14 cellular contexts compared by ENCODE assay signal in the genomic region with DNA sequence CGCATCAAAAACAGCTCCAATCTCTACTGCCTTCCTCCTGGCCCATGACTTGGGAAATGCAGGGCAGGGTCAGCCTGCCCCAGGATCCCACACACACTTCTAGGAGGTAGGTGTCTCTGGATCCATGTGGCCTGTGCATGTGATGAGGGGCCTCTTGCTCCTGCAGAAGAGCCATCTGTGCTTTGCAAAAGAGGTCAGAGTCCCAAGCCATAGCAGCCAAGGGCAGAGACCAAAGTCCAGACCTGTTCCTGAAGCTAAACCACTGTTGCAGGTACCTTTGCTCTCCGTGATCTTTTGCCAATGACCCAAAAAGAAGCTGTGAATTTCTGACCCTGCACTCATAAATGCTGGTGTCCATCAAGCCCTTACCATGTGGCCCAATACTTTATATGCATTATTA. TPM values are rescaled to one million over a fixed set of nuclear protein-coding genes. Genes with fewer than 3 reads are reported as not detected.
DNase-seq lines count a peak whose midpoint lies in the region; ATAC-seq, FAIRE-seq and TF ChIP-seq lines count a peak whose summit lies in the region.
"Had no signal": no experiment of that assay in that cellular context is flagged by ENCODE, and none has a peak within 500 bp of the region (broad histone marks: within the 10 kb centered on the region; RNA-seq: fewer than 3 reads in every experiment).

No MANE protein-coding gene starts in this region.

- FAIRE-seq in A549 (lab: Jason Lieb, UNC) = no peak
- no peak for FAIRE-seq in HepG2 (lab: Jason Lieb, UNC)
- FAIRE-seq: H54 had no signal

- H3K27ac ChIP-seq in A549 (peak overlapping the region; percentile 40 to 82; a peak in 5 of 6 replicates), RWPE2 (ENCODE audit: poor library complexity, severe bottlenecking) (peak overlapping the region; percentile 43), HepG2 (ENCODE audit: extremely low read length, insufficient read depth, low read length) (no peak overlapping the region), prostate gland (no peak overlapping the region), SK-N-SH (ENCODE audit: low read depth in 2 of 2, low read length in 1 of 2) (no peak overlapping the region)
- H3K27ac ChIP-seq: GM23248 had no signal

- WGBS in A549 (ENCODE audit: missing lambda C conversion rate) = 88% methylated on average over 2 of the region's 2 CpGs
- WGBS in HepG2 (ENCODE audit: low lambda C conversion rate) = 48% methylated on average over 2 of the region's 2 CpGs
- 98% methylated on average over 2 of the region's 2 CpGs for WGBS in prostate gland
- 100% methylated on average over 1 of the region's 2 CpGs for WGBS in SK-N-SH (ENCODE audit: low lambda C conversion rate)

- no peaks in the 10 kb centered on the region for H3K9me2 ChIP-seq in SK-N-SH

- TF ChIP-seq RAD21 in A549 (conservative IDR thresholded peaks at IDR 0.05 in 1 of 2, IDR thresholded peaks at IDR 0.05 in 1 of 2) = no peak
- no peak for TF ChIP-seq RAD21 in HepG2 (CRISPR knock-in tag; IDR thresholded peaks at IDR 0.05)
- TF ChIP-seq RAD21 in SK-N-SH (IDR thresholded peaks at IDR 0.05; ENCODE audit: low read length) = no peak

- intact Hi-C loops in HepG2 (cut with micrococcal nuclease; ENCODE audit: unreplicated experiment) (no loop called here), prostate gland (cut with DNase I) (no loop called here)

- H3K4me3 ChIP-seq in A549 (no peak overlapping the region), RWPE2 (ENCODE audit: severe bottlenecking) (no peak overlapping the region), HepG2 (replicated peaks in 1 of 3; ENCODE audit: insufficient read depth in 1 of 3, low read depth in 2 of 3, low read length in 3 of 3) (no peak overlapping the region), prostate gland (no peak overlapping the region), SK-N-SH (ENCODE audit: low read depth in 2 of 2, low read length in 1 of 2) (no peak overlapping the region)
- H3K4me3 ChIP-seq: GM23248 had no signal

- ATAC-seq in A549 (no peak), RWPE2 (ENCODE audit: low read depth) (no peak), HepG2 (no peak)
- ATAC-seq: HCT116 had no signal

- BruUV-seq in HepG2 (replicated peaks; lab: Mats Ljungman, UMichigan) = no TSS peak

- no peak overlapping the region for H3K4me2 ChIP-seq in A549
- H3K4me2 ChIP-seq in HepG2 (ENCODE audit: low read depth, low read length) = no peak overlapping the region
- H3K4me2 ChIP-seq in SK-N-SH = no peak overlapping the region

- POLR2A ChIA-PET in A549 (lab: Yijun Ruan, JAX) (no interaction called here), HepG2 (lab: Yijun Ruan, JAX) (no interaction called here), SK-N-SH (lab: Yijun Ruan, JAX) (no interaction called here)

- H3F3A ChIP-seq in SK-N-SH (replicated peaks; ENCODE audit: insufficient read depth) = no peaks in the 10 kb centered on the region

- H3K4me1 ChIP-seq in A549 (peaks cover 46% of the 10 kb centered on the region), RWPE2 (ENCODE audit: insufficient read depth, poor library complexity, severe bottlenecking) (peaks cover 31% of the 10 kb centered on the region), HepG2 (ENCODE audit: insufficient read depth, low read length) (peaks cover 8% of the 10 kb centered on the region; the same call in 1 of the 2 replicates), prostate gland (replicated peaks) (no peaks in the 10 kb centered on the region), SK-N-SH (ENCODE audit: control insufficient read depth in 1 of 2, insufficient read depth in 2 of 2, low read depth in 1 of 2, low read length in 1 of 2) (peaks cover 5 to 13% of the 10 kb centered on the region in 2 experiments; a peak in 2 of 4 replicates)

- no peak for TF ChIP-seq POLR2A in A549 (IDR thresholded peaks at IDR 0.05; ENCODE audit: low read length)
- TF ChIP-seq POLR2A in HepG2 (IDR thresholded peaks at IDR 0.05; ENCODE audit: insufficient read depth in 1 of 2, low read depth in 2 of 2, low read length in 2 of 2) = no peak
- TF ChIP-seq POLR2A in prostate gland (IDR thresholded peaks at IDR 0.05) = no peak

- CTCF ChIA-PET in A549 (lab: Yijun Ruan, JAX) (interaction anchor here (0.7 to 2.0 kb wide), 4 partner anchors 9 to 186 kb away, joined by 3 to 5 read pairs (median 4); no protein-coding TSS in a partner anchor), HepG2 (lab: Yijun Ruan, JAX; ENCODE audit: low intra/inter-chr PET ratio, low total read pairs) (no interaction called here), SK-N-SH (lab: Yijun Ruan, JAX) (no interaction called here)

- H4K20me1 ChIP-seq in HepG2 (ENCODE audit: insufficient read depth, low read length) = no peaks in the 10 kb centered on the region
- H4K20me1 ChIP-seq in SK-N-SH (ENCODE audit: insufficient read depth) = no peaks in the 10 kb centered on the region

- no peak overlapping the region for H2AFZ ChIP-seq in HepG2 (ENCODE audit: low read length)
- no peak overlapping the region for H2AFZ ChIP-seq in SK-N-SH (ENCODE audit: low read depth)
- H2AFZ ChIP-seq: GM23248 had no signal

- H3K9me3 ChIP-seq in A549 (no peaks in the 10 kb centered on the region), RWPE2 (ENCODE audit: severe bottlenecking) (no peaks in the 10 kb centered on the region), HepG2 (ENCODE audit: low read length) (no peaks in the 10 kb centered on the region), prostate gland (no peaks in the 10 kb centered on the region), SK-N-SH (no peaks in the 10 kb centered on the region)

- H3K27me3 ChIP-seq in RWPE2 (ENCODE audit: insufficient read depth, poor library complexity, severe bottlenecking) (no peaks in the 10 kb centered on the region), HepG2 (ENCODE audit: control insufficient read depth in 1 of 2, insufficient read depth in 2 of 2, low read length in 2 of 2) (no peaks in the 10 kb centered on the region; a peak in 1 of 5 replicates), prostate gland (replicated peaks; ENCODE audit: insufficient read depth) (no peaks in the 10 kb centered on the region), SK-N-SH (ENCODE audit: insufficient read depth) (no peaks in the 10 kb centered on the region)

- no peak for DNase-seq in A549 (ENCODE audit: low read depth in 1 of 2, low spot score in 1 of 2)
- DNase-seq in RWPE2 (ENCODE audit: low spot score) = no peak
- no peak for DNase-seq in HepG2 (ENCODE audit: low spot score)
- DNase-seq in mucosa of gallbladder (ENCODE audit: low spot score) = peak; percentile 38
- no peak for DNase-seq in NCI-H2227 treated with DMSO at 0.1 percent for 48 hours (lab: John Stamatoyannopoulos, UW)
- DNase-seq in prostate gland (ENCODE audit: low spot score) = no peak
- no peak for DNase-seq in SK-N-SH
- DNase-seq: C1 segment of cervical spinal cord; Calu3; CD4-positive, alpha-beta T cell; DMS 273 treated with DMSO at 0.1 percent for 48 hours; GM23248 had no signal

- H3K9ac ChIP-seq in HepG2 (ENCODE audit: insufficient read depth, low read depth, low read length) (no peak overlapping the region), SK-N-SH (no peak overlapping the region)
- H3K9ac ChIP-seq: GM23248 had no signal

- no peak for TF ChIP-seq EP300 in A549 (IDR thresholded peaks at IDR 0.05)
- TF ChIP-seq EP300 in HepG2 (IDR thresholded peaks at IDR 0.05; ENCODE audit: low read depth in 2 of 2, low read length in 2 of 2) = no peak
- TF ChIP-seq EP300 in HepG2 (CRISPR knock-in tag; IDR thresholded peaks at IDR 0.05; ENCODE audit: borderline replicate concordance) = no peak
- TF ChIP-seq EP300 in SK-N-SH (IDR thresholded peaks at IDR 0.05; ENCODE audit: borderline replicate concordance in 1 of 2, low read depth in 1 of 2, low read length in 1 of 2) = no peak

- H3K36me3 ChIP-seq in RWPE2 (ENCODE audit: low read depth) (no peaks in the 10 kb centered on the region), HepG2 (replicated peaks in 1 of 2; ENCODE audit: control insufficient read depth in 1 of 2, insufficient read depth in 2 of 2, low read length in 2 of 2) (no peaks in the 10 kb centered on the region), prostate gland (no peaks in the 10 kb centered on the region), SK-N-SH (replicated peaks in 1 of 2; ENCODE audit: control insufficient read depth in 1 of 2, insufficient read depth in 2 of 2, low read length in 1 of 2) (no peaks in the 10 kb centered on the region)

- H3K79me2 ChIP-seq in HepG2 (ENCODE audit: insufficient read depth, low read length) (no peaks in the 10 kb centered on the region), SK-N-SH (ENCODE audit: insufficient read depth) (peaks cover 22% of the 10 kb centered on the region; the same call in 1 of the 2 replicates)

- in situ Hi-C loops in HepG2 (cut with HindIII; ENCODE audit: extremely low pct_ligation_motif_present, low pct_unique_long_range_greater_than_20kb) = no loop called here

- TF ChIP-seq CTCF in A549 (IDR thresholded peaks at IDR 0.05) = no peak
- TF ChIP-seq CTCF in RWPE2 (IDR thresholded peaks at IDR 0.05; ENCODE audit: poor library complexity, severe bottlenecking) = no peak
- no peak for TF ChIP-seq CTCF in HepG2 (CRISPR knock-in tag; IDR thresholded peaks at IDR 0.05)
- no peak for TF ChIP-seq CTCF in prostate gland (IDR thresholded peaks at IDR 0.05)
- TF ChIP-seq CTCF in SK-N-SH (IDR thresholded peaks at IDR 0.05) = no peak

RNA-seq across cellular contexts. Expression of a gene that starts 57.1 kb away (rescaled TPM):
- polyA plus RNA-seq in A549 (2011; rRNA removed) = 14.9 and 16.2 TPM in 2 replicates
- 36.9 and 42.2 TPM in 2 replicates for polyA plus RNA-seq in A549 (2012; cell fraction: cytosol; rRNA removed)
- 50.8 and 52.5 TPM in 2 replicates for polyA plus RNA-seq in A549 (2012; cell fraction: nucleus; rRNA removed)
- 30.6 to 36.7 TPM (median 34.2 TPM) in 3 replicates for polyA plus RNA-seq in A549 (2017; fragmentation: RNase III; extraction: RNeasy Plus Mini Kit Qiagen cat#74134 plus additional on column Dnase treatment)
- 29.5 and 33.5 TPM in 2 replicates for polyA minus RNA-seq in A549 (2011; rRNA and poly(A)+ RNA removed)
- total RNA-seq in HepG2 (2016; rRNA removed; fragmentation: Illumina TruSeq; extraction: Trizol) = 0.02 TPM in 1 of 2 replicates, not detected in the other
- not detected in 2 replicates for total RNA-seq in HepG2 (2016; cell fraction: cytosol; rRNA removed; fragmentation: Illumina TruSeq; extraction: Trizol; ENCODE audit: low read depth)
- not detected in 2 replicates for total RNA-seq in HepG2 (2016; cell fraction: insoluble cytoplasmic fraction; rRNA removed; fragmentation: Illumina TruSeq; extraction: Trizol)
- not detected in 2 replicates for total RNA-seq in HepG2 (2016; cell fraction: membrane; rRNA removed; fragmentation: Illumina TruSeq; extraction: Trizol)
- total RNA-seq in HepG2 (2016; cell fraction: nucleus; rRNA removed; fragmentation: Illumina TruSeq; extraction: Trizol) = not detected in 2 replicates
- not detected in 2 replicates for polyA plus RNA-seq in HepG2 (2011; rRNA removed)
- polyA plus RNA-seq in HepG2 (2011; cell fraction: cytosol; rRNA removed) = not detected in 2 replicates
- polyA plus RNA-seq in HepG2 (2011; cell fraction: nucleus; rRNA removed) = 0.07 TPM in 1 of 2 replicates, not detected in the other
- polyA plus RNA-seq in HepG2 (2012) = not detected in 2 replicates
- polyA plus RNA-seq in HepG2 (2016; cell fraction: cytosol; fragmentation: Illumina TruSeq; extraction: Trizol; ENCODE audit: low read depth) = not detected in 2 replicates
- polyA plus RNA-seq in HepG2 (2016; cell fraction: insoluble cytoplasmic fraction; fragmentation: Illumina TruSeq; extraction: Trizol; ENCODE audit: low read depth) = not detected in 2 replicates
- not detected in 2 replicates for polyA plus RNA-seq in HepG2 (2016; cell fraction: membrane; fragmentation: Illumina TruSeq; extraction: Trizol; ENCODE audit: low read depth)
- polyA plus RNA-seq in HepG2 (2016; cell fraction: nucleus; fragmentation: Illumina TruSeq; extraction: Trizol; ENCODE audit: insufficient read depth, low read depth) = not detected in 2 replicates
- polyA minus RNA-seq in HepG2 (2011; rRNA and poly(A)+ RNA removed; ENCODE audit: low replicate concordance) = 0.28 TPM in 1 of 2 replicates, not detected in the other
- polyA minus RNA-seq in HepG2 (2011; cell fraction: cytosol; rRNA and poly(A)+ RNA removed) = not detected in 2 replicates
- not detected in 2 replicates for polyA minus RNA-seq in HepG2 (2011; cell fraction: nucleus; rRNA and poly(A)+ RNA removed)
- total RNA-seq in mucosa of gallbladder = 101 TPM
- total RNA-seq in prostate gland = 10 to 100 TPM; 29.1 to 37.9 TPM
- 81.2 and 107 TPM in 2 replicates for polyA plus RNA-seq in SK-N-SH (2012; rRNA removed)
- 59.4 and 73.4 TPM in 2 replicates for polyA plus RNA-seq in SK-N-SH (2012; cell fraction: cytosol; rRNA removed)
- 144 and 177 TPM in 2 replicates for polyA plus RNA-seq in SK-N-SH (2012; cell fraction: nucleus; rRNA removed)
- total RNA-seq: CD4-positive, alpha-beta T cell had no signal

Comparison
In these comparisons a context has a peak if more than half of its experiments do, and no peak if none do; other contexts are left out.
1. H3K27ac ChIP-seq: peak in A549 (2 of 2) and RWPE2 (single experiment); none in HepG2 (single experiment), prostate gland (0 of 2) and SK-N-SH (0 of 2).
2. RNA of a gene that starts 57.1 kb away (total RNA-seq): 101 TPM in mucosa of gallbladder (single experiment) and 29.1 to 37.9 TPM in prostate gland; 0.02 TPM in HepG2; every median in the first group is over 10 times any median in the second.